ENCODE assay signal across 21 cellular contexts in genomic region chr4:54368861-54369260, GRCh38.
DNase-seq lines count a peak whose midpoint lies in the region; ATAC-seq, FAIRE-seq and TF ChIP-seq lines count a peak whose summit lies in the region.
"Had no signal": no experiment of that assay in that cellular context is flagged by ENCODE, and none has a peak within 500 bp of the region (broad histone marks: within the 10 kb centered on the region; RNA-seq: fewer than 3 reads in every experiment).

No MANE protein-coding gene starts in this region.

- H3K36me3 ChIP-seq in liver (ENCODE audit: control insufficient read depth in 4 of 4, insufficient read depth in 3 of 4, low read depth in 1 of 4, low read length in 3 of 4) = no peaks in the 10 kb centered on the region
- H3K36me3 ChIP-seq in HepG2 (replicated peaks in 1 of 2; ENCODE audit: control insufficient read depth in 1 of 2, insufficient read depth in 2 of 2, low read length in 2 of 2) = no peaks in the 10 kb centered on the region
- H3K36me3 ChIP-seq in mesenchymal stem cell (ENCODE audit: control insufficient read depth in 1 of 2, insufficient read depth in 2 of 2, low read depth in 1 of 2, low read length in 2 of 2) = no peaks in the 10 kb centered on the region
- H3K36me3 ChIP-seq in left lung = no peaks in the 10 kb centered on the region

- no peak overlapping the region for H3K4me2 ChIP-seq in HepG2 (ENCODE audit: low read depth, low read length)
- H3K4me2 ChIP-seq in mesenchymal stem cell (ENCODE audit: low read length, poor library complexity, severe bottlenecking) = no peak overlapping the region

- H3K9ac ChIP-seq in liver (ENCODE audit: low read depth in 1 of 2, low read length in 2 of 2) (no peak overlapping the region), HepG2 (ENCODE audit: insufficient read depth, low read depth, low read length) (no peak overlapping the region), mesenchymal stem cell (ENCODE audit: low read length) (no peak overlapping the region)

- CTCF ChIA-PET in HepG2 (lab: Yijun Ruan, JAX; ENCODE audit: low intra/inter-chr PET ratio, low total read pairs) = no interaction called here

- H2AK5ac ChIP-seq in mesenchymal stem cell (ENCODE audit: low read length, severe bottlenecking) = no peak overlapping the region

- no peak for TF ChIP-seq EP300 in HepG2 (IDR thresholded peaks at IDR 0.05; ENCODE audit: low read depth in 2 of 2, low read length in 2 of 2)
- no peak for TF ChIP-seq EP300 in HepG2 (CRISPR knock-in tag; IDR thresholded peaks at IDR 0.05; ENCODE audit: borderline replicate concordance)

- H3K27ac ChIP-seq in liver (ENCODE audit: low read depth in 1 of 2, low read length in 2 of 2) = no peak overlapping the region
- H3K27ac ChIP-seq in HepG2 (ENCODE audit: extremely low read length, insufficient read depth, low read length) = no peak overlapping the region
- no peak overlapping the region for H3K27ac ChIP-seq in mesenchymal stem cell (ENCODE audit: low read length, poor library complexity, severe bottlenecking)
- peak overlapping the region in 1 of 2 donors; percentile 30 for H3K27ac ChIP-seq in left lung

- in situ Hi-C loops in HepG2 (cut with HindIII; ENCODE audit: extremely low pct_ligation_motif_present, low pct_unique_long_range_greater_than_20kb) = no loop called here

- H4K91ac ChIP-seq in mesenchymal stem cell (ENCODE audit: low read length) = no peak overlapping the region

- TF ChIP-seq POLR2A in HepG2 (IDR thresholded peaks at IDR 0.05; ENCODE audit: insufficient read depth in 1 of 2, low read depth in 2 of 2, low read length in 2 of 2) = no peak

- WGBS in liver = 63% methylated on average over 4 of the region's 4 CpGs
- 60% methylated on average over 4 of the region's 4 CpGs for WGBS in HepG2 (ENCODE audit: low lambda C conversion rate)
- WGBS in mesenchymal stem cell = 29% methylated on average over 3 of the region's 4 CpGs

- no peak overlapping the region for H2BK15ac ChIP-seq in mesenchymal stem cell (ENCODE audit: low read depth, poor library complexity, severe bottlenecking)

- no TSS peak for BruUV-seq in HepG2 (replicated peaks; lab: Mats Ljungman, UMichigan)

- H3K9me3 ChIP-seq in liver (ENCODE audit: control insufficient read depth in 4 of 4, low read length in 3 of 4) (no peaks in the 10 kb centered on the region), HepG2 (ENCODE audit: low read length) (no peaks in the 10 kb centered on the region), mesenchymal stem cell (ENCODE audit: control insufficient read depth, low read length) (no peaks in the 10 kb centered on the region), left lung (no peaks in the 10 kb centered on the region)

- FAIRE-seq in HepG2 (lab: Jason Lieb, UNC) = no peak
- FAIRE-seq: A204.1, GM12891, GM18507 had no signal

- no peak overlapping the region for H3K4ac ChIP-seq in mesenchymal stem cell (ENCODE audit: low read depth in 1 of 2, low read length in 2 of 2)

- no peak for DNase-seq in HepG2 (ENCODE audit: low spot score)
- peak; percentile 33 for DNase-seq in fibroblast of peridontal ligament (ENCODE audit: extremely low read depth)
- DNase-seq in mesenchymal stem cell = peak; percentile 83
- DNase-seq in activated T-cell treated with anti-CD3 and anti-CD28 coated beads, Interleukin-2, amount 50 U/mL, for 48 hours = no peak
- DNase-seq in activated naive CD4-positive, alpha-beta T cell (lab: John Stamatoyannopoulos, UW) = no peak
- no peak for DNase-seq in left lung
- DNase-seq: C1 segment of cervical spinal cord; DND-41; GF-D8; MV-4-11; NCI-H1417 treated with DMSO at 0.1 percent for 48 hours; NCI-H1930; NCI-H2171 treated with DMSO at 0.1 percent for 48 hours; NCI-H446 treated with DMSO at 0.1 percent for 48 hours; NK-92 treated with Interleukin-12 subunit alpha and Interleukin-12 subunit beta, amount 100 ng/mL, for 24 hours; RPMI8226 had no signal

- H4K8ac ChIP-seq in mesenchymal stem cell (ENCODE audit: low read length) = no peak overlapping the region

- TF ChIP-seq RAD21 in liver (IDR thresholded peaks at IDR 0.05) = no peak
- no peak for TF ChIP-seq RAD21 in HepG2 (CRISPR knock-in tag; IDR thresholded peaks at IDR 0.05)

- H3K18ac ChIP-seq in mesenchymal stem cell (ENCODE audit: low read depth in 1 of 2, low read length in 2 of 2) = no peak overlapping the region

- H3K27me3 ChIP-seq in liver (ENCODE audit: control insufficient read depth in 4 of 4, insufficient read depth in 4 of 4, low read length in 3 of 4) (peaks cover 0 to 6% (median 0%) of the 10 kb centered on the region in 4 donors), HepG2 (ENCODE audit: control insufficient read depth in 1 of 2, insufficient read depth in 2 of 2, low read length in 2 of 2) (no peaks in the 10 kb centered on the region), mesenchymal stem cell (ENCODE audit: control insufficient read depth in 1 of 2, insufficient read depth in 1 of 2, low read length in 2 of 2) (peaks cover 0 to 48% of the 10 kb centered on the region in 2 experiments), left lung (no peaks in the 10 kb centered on the region)

- no peaks in the 10 kb centered on the region for H3K79me1 ChIP-seq in mesenchymal stem cell (replicated peaks; ENCODE audit: low read length, poor library complexity, severe bottlenecking)

- no peak for ATAC-seq in HepG2
- no peak for ATAC-seq in HG03139 (IDR thresholded peaks at IDR 0.05; ENCODE audit: unreplicated experiment)
- ATAC-seq in left lung = no peak

- H3K23ac ChIP-seq in mesenchymal stem cell (ENCODE audit: low read length in 2 of 2) = no peak overlapping the region

- POLR2A ChIA-PET in HepG2 (lab: Yijun Ruan, JAX) = no interaction called here

- no peak overlapping the region for H2BK5ac ChIP-seq in mesenchymal stem cell (ENCODE audit: low read depth, low read length, poor library complexity, severe bottlenecking)

- intact Hi-C loops in HepG2 (cut with micrococcal nuclease; ENCODE audit: unreplicated experiment) = no loop called here
- intact Hi-C loops in left lung (cut with DNase I) = no loop called here

- H4K20me1 ChIP-seq in HepG2 (ENCODE audit: insufficient read depth, low read length) = no peaks in the 10 kb centered on the region

- no peak overlapping the region for H2BK12ac ChIP-seq in mesenchymal stem cell (ENCODE audit: low read length in 2 of 2)

- no peak overlapping the region for H2AFZ ChIP-seq in HepG2 (ENCODE audit: low read length)
- no peak overlapping the region for H2AFZ ChIP-seq in mesenchymal stem cell (ENCODE audit: low read depth, low read length)

- H3K79me2 ChIP-seq in HepG2 (ENCODE audit: insufficient read depth, low read length) = no peaks in the 10 kb centered on the region

- no peak overlapping the region for H2BK120ac ChIP-seq in mesenchymal stem cell (ENCODE audit: low read depth, low read length)

- H3K4me1 ChIP-seq in liver (ENCODE audit: control insufficient read depth in 4 of 4, insufficient read depth in 4 of 4, low read length in 3 of 4) (no peaks in the 10 kb centered on the region), HepG2 (ENCODE audit: insufficient read depth, low read length) (no peaks in the 10 kb centered on the region), mesenchymal stem cell (ENCODE audit: control insufficient read depth, insufficient read depth, low read depth, low read length) (no peaks in the 10 kb centered on the region), left lung (no peaks in the 10 kb centered on the region)

- H3K4me3 ChIP-seq in liver (ENCODE audit: low read depth in 1 of 3, low read length in 3 of 3) (no peak overlapping the region), HepG2 (replicated peaks in 1 of 3; ENCODE audit: insufficient read depth in 1 of 3, low read depth in 2 of 3, low read length in 3 of 3) (no peak overlapping the region), mesenchymal stem cell (ENCODE audit: insufficient read depth in 1 of 2, low read depth in 1 of 2, low read length in 2 of 2) (no peak overlapping the region), left lung (no peak overlapping the region)

- TF ChIP-seq CTCF in liver (IDR thresholded peaks at IDR 0.05; ENCODE audit: low read depth, low read length, missing input control) (no peak), HepG2 (CRISPR knock-in tag; IDR thresholded peaks at IDR 0.05) (no peak), left lung (IDR thresholded peaks at IDR 0.05) (no peak)

- H3K14ac ChIP-seq in mesenchymal stem cell (ENCODE audit: low read length in 2 of 2) = no peak overlapping the region

TF ChIP-seq in liver, 16 proteins besides CTCF, POLR2A, EP300 and RAD21:
- TF ChIP-seq SP1 (IDR thresholded peaks at IDR 0.05) (peak; percentile 14), FOXA1 (IDR thresholded peaks at IDR 0.05) (no peak)
TF ChIP-seq in liver: peak in this region for 1.

TF ChIP-seq in HepG2, 621 proteins besides CTCF, POLR2A, EP300 and RAD21:
- TF ChIP-seq NR1H2 (CRISPR knock-in tag; IDR thresholded peaks at IDR 0.05; ENCODE audit: borderline replicate concordance, low read depth) = no peak

Comparison
In these comparisons a context has a peak if more than half of its experiments do, and no peak if none do; other contexts are left out.
1. DNase-seq: peak in fibroblast of peridontal ligament (single experiment) and mesenchymal stem cell (single experiment); none in HepG2 (single experiment), activated T-cell treated with anti-CD3 and anti-CD28 coated beads, Interleukin-2, amount 50 U/mL, for 48 hours (0 of 2), activated naive CD4-positive, alpha-beta T cell (0 of 4) and left lung (0 of 2).